In the genomic region with DNA sequence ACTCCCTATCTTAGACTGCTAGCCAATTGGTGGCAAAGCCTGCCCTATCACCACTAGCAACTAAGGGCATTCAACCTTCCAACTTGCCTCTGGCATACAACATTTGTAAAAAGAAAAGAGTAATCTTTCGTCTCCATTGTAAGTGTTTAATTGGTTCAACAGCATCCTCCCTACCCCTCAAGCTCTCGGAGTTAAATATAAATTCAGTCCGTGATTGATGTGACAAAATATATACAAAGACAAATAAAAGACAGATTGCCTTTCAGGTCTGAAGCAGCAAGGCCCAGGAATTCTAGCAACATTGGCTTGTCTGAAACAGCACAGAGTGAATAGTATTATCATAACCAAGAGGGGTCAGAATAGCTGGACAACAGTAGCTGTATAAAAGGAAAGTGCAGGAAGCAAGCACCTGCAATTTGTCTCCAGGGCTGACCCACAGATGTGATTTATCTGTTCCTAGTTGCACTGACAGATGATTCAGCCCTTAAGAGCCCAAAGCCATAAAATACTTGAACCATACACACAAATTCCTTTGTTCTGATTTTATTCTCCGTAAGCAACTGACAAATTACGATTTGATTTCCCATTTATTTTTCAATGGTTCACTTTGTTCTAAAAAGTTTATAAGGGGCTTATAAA, we compare ENCODE assay signal across 11 cellular contexts. TPM values are rescaled to one million over a fixed set of nuclear protein-coding genes. Genes with fewer than 3 reads are reported as not detected.
DNase-seq lines count a peak whose midpoint lies in the region; ATAC-seq, FAIRE-seq and TF ChIP-seq lines count a peak whose summit lies in the region.
"Had no signal": no experiment of that assay in that cellular context is flagged by ENCODE, and none has a peak within 500 bp of the region (broad histone marks: within the 10 kb centered on the region; RNA-seq: fewer than 3 reads in every experiment).

No MANE protein-coding gene starts in this region.

- peak in 3 of 4 donors; percentile 37 to 66 (median 59) for ATAC-seq in pancreas
- no peak for ATAC-seq in GM19023 (IDR thresholded peaks at IDR 0.05; ENCODE audit: unreplicated experiment)
- ATAC-seq in HG03039 (IDR thresholded peaks at IDR 0.05; ENCODE audit: unreplicated experiment) = no peak
- ATAC-seq in GM19455 (IDR thresholded peaks at IDR 0.05; ENCODE audit: unreplicated experiment) = no peak
- ATAC-seq: esophagus mucosa had no signal

- no peak overlapping the region for H3K4me3 ChIP-seq in pancreas
- H3K4me3 ChIP-seq: sigmoid colon had no signal

- H3K36me3 ChIP-seq in pancreas = no peaks in the 10 kb centered on the region
- H3K36me3 ChIP-seq: sigmoid colon had no signal

- H3K9me3 ChIP-seq in pancreas = no peaks in the 10 kb centered on the region
- H3K9me3 ChIP-seq: sigmoid colon had no signal

- DNase-seq in GM03348 (ENCODE audit: low spot score) (peak; percentile 79), RPMI7951 (ENCODE audit: low read depth) (peak; percentile 86), fibroblast of peridontal ligament (ENCODE audit: extremely low read depth) (peak; percentile 21), pancreas (no peak), SHP77 (lab: John Stamatoyannopoulos, UW) (no peak)
- DNase-seq: DMS 273 treated with DMSO at 0.1 percent for 48 hours, sigmoid colon had no signal

- intact Hi-C loops in pancreas (cut with DNase I) = no loop called here

- H3K27me3 ChIP-seq in pancreas = no peaks in the 10 kb centered on the region
- H3K27me3 ChIP-seq: sigmoid colon had no signal

- TF ChIP-seq CTCF in pancreas (IDR thresholded peaks at IDR 0.05) = no peak

- H3K27ac ChIP-seq in pancreas = no peak overlapping the region

- H3K4me1 ChIP-seq in pancreas = no peaks in the 10 kb centered on the region

- FAIRE-seq in pancreas (lab: Jason Lieb, UNC) = no peak

- WGBS in pancreas, 2 donors = 44 to 48% methylated on average over 5 of the region's 5 CpGs

RNA-seq across cellular contexts. Expression of a gene that starts 47.7 kb away (rescaled TPM):
- total RNA-seq in RPMI7951 (2014; rRNA removed; shearing (Covaris generic)) = 0.29 and 0.36 TPM in 2 replicates
- 1 to 10 TPM in 3 of 6 donors, under 1 TPM in 3; 0.12 to 2.3 (median 0.90) TPM for total RNA-seq in pancreas
- 1 to 10 TPM; 1.2 to 2.8 TPM for polyA plus RNA-seq in pancreas
- total RNA-seq: sigmoid colon had no signal

Comparison
In these comparisons a context has a peak if more than half of its experiments do, and no peak if none do; other contexts are left out.
1. DNase-seq: peak in GM03348 (single experiment), RPMI7951 (single experiment) and fibroblast of peridontal ligament (single experiment); none in pancreas (0 of 6) and SHP77 (0 of 2).
2. ATAC-seq: peak in pancreas (3 of 4); none in GM19023 (single experiment), HG03039 (single experiment) and GM19455 (single experiment).